Comparison of ENCODE assay signal across 8 cellular contexts in genomic region chr11:126281666-126282175, GRCh38. TPM values are rescaled to one million over a fixed set of nuclear protein-coding genes. Genes with fewer than 3 reads are reported as not detected.
DNase-seq lines count a peak whose midpoint lies in the region; ATAC-seq and TF ChIP-seq lines count a peak whose summit lies in the region.

No MANE protein-coding gene starts in this region.

- TF ChIP-seq POLR2A in testis (IDR thresholded peaks at IDR 0.05) = no peak

- H3K36me3 ChIP-seq in adipocyte (ENCODE audit: control insufficient read depth, insufficient read depth, low read length, severe bottlenecking) (peaks cover 14% of the 10 kb centered on the region), testis (ENCODE audit: low read depth, missing control alignments) (no peaks in the 10 kb centered on the region)

- H3K27ac ChIP-seq in testis = peak overlapping the region; percentile 71 to 78

- ATAC-seq in memory B cell (ENCODE audit: low read depth) (no peak), GM21381 (IDR thresholded peaks at IDR 0.05; ENCODE audit: unreplicated experiment) (no peak)

- TF ChIP-seq CTCF in testis (IDR thresholded peaks at IDR 0.05) = no peak

- H3K4me1 ChIP-seq in adipocyte (ENCODE audit: control insufficient read depth, insufficient read depth, low read length) (peaks cover 20% of the 10 kb centered on the region), testis (peaks cover 7% of the 10 kb centered on the region)

- H3K4me3 Mint-ChIP-seq in activated T-cell treated with anti-CD3 and anti-CD28 coated beads, Interleukin-2, amount 50 U/mL, for 24 hours = peak overlapping the region; percentile 83
- peak overlapping the region; percentile 96 for H3K4me3 Mint-ChIP-seq in memory B cell

- DNase-seq in activated T-cell treated with anti-CD3 and anti-CD28 coated beads, Interleukin-2, amount 50 U/mL, for 24 hours = no peak
- DNase-seq in activated T-cell treated with anti-CD3 and anti-CD28 coated beads, Interleukin-2, amount 50 U/mL, for 48 hours = no peak
- DNase-seq in adipocyte (ENCODE audit: low read depth) (no peak), memory B cell (ENCODE audit: low spot score in 2 of 2) (no peak), testis (no peak), SIG-M5 (lab: John Stamatoyannopoulos, UW) (no peak), NCI-H2227 (lab: John Stamatoyannopoulos, UW; ENCODE audit: unreplicated experiment) (no peak)

- intact Hi-C loops in testis (cut with DNase I; ENCODE audit: low total_unique reads) = no loop called here

- WGBS in testis, 2 donors = 68 to 72% methylated on average over 10 of the region's 10 CpGs

- peak overlapping the region; percentile 90 for H3K4me3 ChIP-seq in adipocyte (ENCODE audit: low read length)
- no peak overlapping the region for H3K4me3 ChIP-seq in testis

- H3K9me3 ChIP-seq in adipocyte (ENCODE audit: control insufficient read depth, low read length) = no peaks in the 10 kb centered on the region
- H3K9me3 ChIP-seq in testis = no peaks in the 10 kb centered on the region

- H3K27ac Mint-ChIP-seq in activated T-cell treated with anti-CD3 and anti-CD28 coated beads, Interleukin-2, amount 50 U/mL, for 24 hours = peak overlapping the region; percentile 90
- H3K27ac Mint-ChIP-seq in memory B cell = peak overlapping the region; percentile 99

- peaks cover 47% of the 10 kb centered on the region for H3K4me1 Mint-ChIP-seq in activated T-cell treated with anti-CD3 and anti-CD28 coated beads, Interleukin-2, amount 50 U/mL, for 24 hours (ENCODE audit: low read depth)
- H3K4me1 Mint-ChIP-seq in memory B cell = peaks cover 28% of the 10 kb centered on the region

- peak overlapping the region; percentile 89 for H3K9ac ChIP-seq in adipocyte (ENCODE audit: low read length)

- H3K27me3 ChIP-seq in adipocyte (replicated peaks; ENCODE audit: control insufficient read depth, insufficient read depth, low read length) = no peaks in the 10 kb centered on the region
- no peaks in the 10 kb centered on the region for H3K27me3 ChIP-seq in testis

- peaks cover 36% of the 10 kb centered on the region for H3K36me3 Mint-ChIP-seq in activated T-cell treated with anti-CD3 and anti-CD28 coated beads, Interleukin-2, amount 50 U/mL, for 24 hours (ENCODE audit: low read depth)
- H3K36me3 Mint-ChIP-seq in memory B cell = no peaks in the 10 kb centered on the region

- no peaks in the 10 kb centered on the region for H3K27me3 Mint-ChIP-seq in activated T-cell treated with anti-CD3 and anti-CD28 coated beads, Interleukin-2, amount 50 U/mL, for 24 hours
- no peaks in the 10 kb centered on the region for H3K27me3 Mint-ChIP-seq in memory B cell

- no peaks in the 10 kb centered on the region for H3K9me3 Mint-ChIP-seq in activated T-cell treated with anti-CD3 and anti-CD28 coated beads, Interleukin-2, amount 50 U/mL, for 24 hours
- H3K9me3 Mint-ChIP-seq in memory B cell = no peaks in the 10 kb centered on the region

RNA-seq across cellular contexts. Expression of gene TIRAP, which starts 1.2 kb away (rescaled TPM):
- 1 to 10 TPM; 5.7 to 5.9 TPM for total RNA-seq in testis
- polyA plus RNA-seq in testis (ENCODE audit: insufficient read depth, low read depth, low replicate concordance) = 3.6 TPM

RNA-seq across cellular contexts. Expression of gene FOXRED1, which starts 12.8 kb away (rescaled TPM):
- 10 to 100 TPM; 40.3 to 49.4 TPM for total RNA-seq in testis
- polyA plus RNA-seq in testis (ENCODE audit: insufficient read depth, low read depth, low replicate concordance) = 31.6 TPM

RNA-seq across cellular contexts. Expression of gene SRPRA, which starts 13.0 kb away (rescaled TPM):
- total RNA-seq in testis = 100 to 1,000 TPM; 105 to 122 TPM
- 88.4 TPM for polyA plus RNA-seq in testis (ENCODE audit: insufficient read depth, low read depth, low replicate concordance)

RNA-seq across cellular contexts. Expression of gene DCPS, which starts 22.1 kb away (rescaled TPM):
- total RNA-seq in testis = 10 to 100 TPM; 16.9 to 20.9 TPM
- 16.8 TPM for polyA plus RNA-seq in testis (ENCODE audit: insufficient read depth, low read depth, low replicate concordance)
